12 cellular contexts compared by ENCODE assay signal in genomic region chr7:51009716-51010496, GRCh38.
A peak's percentile ranks its signal among the peaks of the same experiment; 100 is the strongest.
DNase-seq lines count a peak whose midpoint lies in the region; ATAC-seq, FAIRE-seq and TF ChIP-seq lines count a peak whose summit lies in the region.
"Had no signal": no experiment of that assay in that cellular context is flagged by ENCODE, and none has a peak within 500 bp of the region (broad histone marks: within the 10 kb centered on the region; RNA-seq: fewer than 3 reads in every experiment).

No MANE protein-coding gene starts in this region.

- H3K27me3 ChIP-seq in bronchial epithelial cell (ENCODE audit: control insufficient read depth, insufficient read depth, low read length): peaks cover 10% of the 10 kb centered on the region
- H3K27me3 ChIP-seq in kidney epithelial cell (ENCODE audit: control insufficient read depth, insufficient read depth, low read length): no peaks in the 10 kb centered on the region

- FAIRE-seq in A549 (lab: Jason Lieb, UNC) (no peak), bronchial epithelial cell (lab: Jason Lieb, UNC) (no peak)

- WGBS in A549 (ENCODE audit: missing lambda C conversion rate): 70% methylated on average over 15 of the region's 17 CpGs

- H3K36me3 ChIP-seq in bronchial epithelial cell (ENCODE audit: control insufficient read depth, insufficient read depth, low read length) (no peaks in the 10 kb centered on the region), kidney epithelial cell (ENCODE audit: control insufficient read depth, insufficient read depth, low read length) (no peaks in the 10 kb centered on the region)

- TF ChIP-seq EP300 in A549 (IDR thresholded peaks at IDR 0.05) (no peak), Ishikawa (IDR thresholded peaks at IDR 0.05; ENCODE audit: borderline replicate concordance) (no peak)

- DNase-seq in A549 (ENCODE audit: low read depth in 1 of 2, low spot score in 1 of 2) (no peak), bronchial epithelial cell (ENCODE audit: low read depth) (peak; percentile 21), kidney epithelial cell (ENCODE audit: low read depth) (peak; percentile 65), NCI-H1694 (lab: John Stamatoyannopoulos, UW) (no peak), NCI-H2227 (lab: John Stamatoyannopoulos, UW; ENCODE audit: unreplicated experiment) (no peak), globus pallidus (ENCODE audit: low spot score) (no peak), NCI-H82 (lab: John Stamatoyannopoulos, UW) (no peak)
- DNase-seq: activated B cell treated with CpG ODN at 0.5 μM for 24 hours; cortex of kidney; NCI-H2081; stimulated activated CD4-positive, alpha-beta T cell treated with anti-CD3 and anti-CD28 coated beads, Interleukin-2, amount 100 ng/mL, for 48 hours had no signal

- no peak overlapping the region for H3K4me2 ChIP-seq in A549

- CTCF ChIA-PET in A549 (lab: Yijun Ruan, JAX): interaction anchor here (0.6 to 2.0 kb wide), 2 partner anchors 9 to 68 kb away, joined by 3 to 5 read pairs; no protein-coding TSS in a partner anchor

- H3K4me3 ChIP-seq in A549: no peak overlapping the region
- H3K4me3 ChIP-seq in bronchial epithelial cell (ENCODE audit: low read depth, low read length): no peak overlapping the region
- H3K4me3 ChIP-seq in kidney epithelial cell (ENCODE audit: low read depth, low read length): no peak overlapping the region

- peak overlapping the region in 1 of 2 experiments; percentile 40; a peak in 3 of 6 replicates for H3K27ac ChIP-seq in A549

- peak; percentile 20 to 27; a peak in 2 of 6 replicates for ATAC-seq in A549

- TF ChIP-seq RAD21 in A549 (conservative IDR thresholded peaks at IDR 0.05 in 1 of 2, IDR thresholded peaks at IDR 0.05 in 1 of 2) (no peak), Ishikawa (IDR thresholded peaks at IDR 0.05; ENCODE audit: low read depth) (no peak)

- no peak for TF ChIP-seq CTCF in A549 (IDR thresholded peaks at IDR 0.05)
- TF ChIP-seq CTCF in bronchial epithelial cell (IDR thresholded peaks at IDR 0.05; ENCODE audit: insufficient read depth, low read length, severe bottlenecking): no peak
- no peak for TF ChIP-seq CTCF in kidney epithelial cell (IDR thresholded peaks at IDR 0.05; ENCODE audit: insufficient read depth, low read length, poor library complexity, severe bottlenecking)

- TF ChIP-seq POLR2A in A549 (IDR thresholded peaks at IDR 0.05; ENCODE audit: low read length): no peak

- H3K9me3 ChIP-seq in A549: no peaks in the 10 kb centered on the region

- POLR2A ChIA-PET in A549 (lab: Yijun Ruan, JAX): no interaction called here

- H3K4me1 ChIP-seq in A549: peaks cover 18% of the 10 kb centered on the region; the same call in 2 of the 3 replicates

TF ChIP-seq in A549, 52 proteins besides CTCF, POLR2A, EP300 and RAD21:
- TF ChIP-seq RCOR1 (IDR thresholded peaks at IDR 0.05; ENCODE audit: low read depth, low read length) (no peak), SREBF2 (IDR thresholded peaks at IDR 0.05) (no peak), HOXB13 (CRISPR knock-in tag; IDR thresholded peaks at IDR 0.05; ENCODE audit: low read depth) (no peak), EHMT2 (IDR thresholded peaks at IDR 0.05; ENCODE audit: low read depth) (no peak), ZFP36 (IDR thresholded peaks at IDR 0.05; ENCODE audit: borderline replicate concordance, partially characterized antibody) (no peak), KDM5A (IDR thresholded peaks at IDR 0.05) (no peak), USF2 (IDR thresholded peaks at IDR 0.05) (no peak), HMGXB4 (CRISPR knock-in tag; IDR thresholded peaks at IDR 0.05; ENCODE audit: borderline replicate concordance) (no peak), ZC3H11A (IDR thresholded peaks at IDR 0.05) (no peak), RARB (CRISPR knock-in tag; IDR thresholded peaks at IDR 0.05) (no peak), SMC3 (IDR thresholded peaks at IDR 0.05) (no peak), HEYL (CRISPR knock-in tag; IDR thresholded peaks at IDR 0.05) (no peak), CHD2 (IDR thresholded peaks at IDR 0.05; ENCODE audit: low read length, partially characterized antibody) (no peak), ATOH8 (CRISPR knock-in tag; IDR thresholded peaks at IDR 0.05; ENCODE audit: low read depth) (no peak), RNF2 (IDR thresholded peaks at IDR 0.05; ENCODE audit: borderline replicate concordance, low read depth) (no peak), TP53 (CRISPR knock-in tag; IDR thresholded peaks at IDR 0.05) (no peak), KDM1A (IDR thresholded peaks at IDR 0.05; ENCODE audit: low read depth) (no peak)

TF ChIP-seq in Ishikawa, 13 proteins besides CTCF, POLR2A, EP300 and RAD21:
- TF ChIP-seq NFIC (IDR thresholded peaks at IDR 0.05) (peak; percentile 40), USF1 (IDR thresholded peaks at IDR 0.05) (no peak), TEAD4 (IDR thresholded peaks at IDR 0.05) (no peak), EGR1 (IDR thresholded peaks at IDR 0.05) (no peak), REST (IDR thresholded peaks at IDR 0.05; ENCODE audit: low read depth) (no peak)

Comparison
In these comparisons a context has a peak if more than half of its experiments do, and no peak if none do; other contexts are left out.
1. DNase-seq: peak in bronchial epithelial cell (single experiment) and kidney epithelial cell (single experiment); none in A549 (0 of 2), NCI-H1694 (single experiment), NCI-H2227 (single experiment), globus pallidus (single experiment) and NCI-H82 (single experiment).